1 cellular context compared by ENCODE assay signal in the genomic region with DNA sequence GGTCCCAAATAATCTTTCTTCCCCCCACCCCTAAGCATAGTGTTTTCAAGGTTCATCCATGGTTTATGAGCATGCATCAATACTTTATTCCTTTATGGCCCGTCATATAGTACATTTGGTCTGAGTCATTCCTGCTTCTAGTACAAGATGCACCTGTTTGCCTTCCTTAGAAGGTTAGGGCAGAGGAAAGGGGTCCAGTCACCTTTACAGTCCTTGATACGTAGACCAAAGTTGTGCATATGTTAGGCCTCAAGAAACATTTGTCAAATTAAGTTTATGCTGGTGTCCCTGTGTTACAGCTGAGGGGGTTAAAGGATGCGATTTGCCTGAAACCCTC.
TF ChIP-seq lines count a peak whose summit lies in the region.

No MANE protein-coding gene starts in this region.

TF ChIP-seq in K562, 482 proteins besides CTCF, POLR2A, EP300 and RAD21 (continued from another document):
- TF ChIP-seq POLR3A (IDR thresholded peaks at IDR 0.05; ENCODE audit: borderline replicate concordance, extremely low read depth, insufficient read depth, insufficient read length) (no peak), ATF1 (CRISPR knock-in tag; IDR thresholded peaks at IDR 0.05) (no peak), ATF1 (tag; IDR thresholded peaks at IDR 0.05) (no peak), ZSCAN29 (IDR thresholded peaks at IDR 0.05) (no peak), NR4A1 (CRISPR knock-in tag; IDR thresholded peaks at IDR 0.05) (no peak), NR4A1 (tag; IDR thresholded peaks at IDR 0.05) (no peak), CREBBP (IDR thresholded peaks at IDR 0.05; ENCODE audit: low read depth, low read length) (no peak)
- TF ChIP-seq, protein P1, sequence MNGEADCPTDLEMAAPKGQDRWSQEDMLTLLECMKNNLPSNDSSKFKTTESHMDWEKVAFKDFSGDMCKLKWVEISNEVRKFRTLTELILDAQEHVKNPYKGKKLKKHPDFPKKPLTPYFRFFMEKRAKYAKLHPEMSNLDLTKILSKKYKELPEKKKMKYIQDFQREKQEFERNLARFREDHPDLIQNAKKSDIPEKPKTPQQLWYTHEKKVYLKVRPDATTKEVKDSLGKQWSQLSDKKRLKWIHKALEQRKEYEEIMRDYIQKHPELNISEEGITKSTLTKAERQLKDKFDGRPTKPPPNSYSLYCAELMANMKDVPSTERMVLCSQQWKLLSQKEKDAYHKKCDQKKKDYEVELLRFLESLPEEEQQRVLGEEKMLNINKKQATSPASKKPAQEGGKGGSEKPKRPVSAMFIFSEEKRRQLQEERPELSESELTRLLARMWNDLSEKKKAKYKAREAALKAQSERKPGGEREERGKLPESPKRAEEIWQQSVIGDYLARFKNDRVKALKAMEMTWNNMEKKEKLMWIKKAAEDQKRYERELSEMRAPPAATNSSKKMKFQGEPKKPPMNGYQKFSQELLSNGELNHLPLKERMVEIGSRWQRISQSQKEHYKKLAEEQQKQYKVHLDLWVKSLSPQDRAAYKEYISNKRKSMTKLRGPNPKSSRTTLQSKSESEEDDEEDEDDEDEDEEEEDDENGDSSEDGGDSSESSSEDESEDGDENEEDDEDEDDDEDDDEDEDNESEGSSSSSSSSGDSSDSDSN (IDR thresholded peaks at IDR 0.05; ENCODE audit: borderline replicate concordance in 1 of 2, low read depth in 2 of 2, low read length in 2 of 2) = no peak
- TF ChIP-seq, protein P2, sequence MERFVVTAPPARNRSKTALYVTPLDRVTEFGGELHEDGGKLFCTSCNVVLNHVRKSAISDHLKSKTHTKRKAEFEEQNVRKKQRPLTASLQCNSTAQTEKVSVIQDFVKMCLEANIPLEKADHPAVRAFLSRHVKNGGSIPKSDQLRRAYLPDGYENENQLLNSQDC (CRISPR knock-in tag; IDR thresholded peaks at IDR 0.05) = no peak
- TF ChIP-seq, protein P3, sequence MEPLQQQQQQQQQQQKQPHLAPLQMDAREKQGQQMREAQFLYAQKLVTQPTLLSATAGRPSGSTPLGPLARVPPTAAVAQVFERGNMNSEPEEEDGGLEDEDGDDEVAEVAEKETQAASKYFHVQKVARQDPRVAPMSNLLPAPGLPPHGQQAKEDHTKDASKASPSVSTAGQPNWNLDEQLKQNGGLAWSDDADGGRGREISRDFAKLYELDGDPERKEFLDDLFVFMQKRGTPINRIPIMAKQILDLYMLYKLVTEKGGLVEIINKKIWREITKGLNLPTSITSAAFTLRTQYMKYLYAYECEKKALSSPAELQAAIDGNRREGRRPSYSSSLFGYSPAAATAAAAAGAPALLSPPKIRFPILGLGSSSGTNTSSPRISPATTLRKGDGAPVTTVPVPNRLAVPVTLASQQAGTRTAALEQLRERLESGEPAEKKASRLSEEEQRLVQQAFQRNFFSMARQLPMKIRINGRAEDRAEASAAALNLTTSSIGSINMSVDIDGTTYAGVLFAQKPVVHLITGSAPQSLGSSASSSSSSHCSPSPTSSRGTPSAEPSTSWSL (CRISPR knock-in tag; IDR thresholded peaks at IDR 0.05; ENCODE audit: borderline replicate concordance) = no peak
TF ChIP-seq in K562: peak in this region for 0.
